ENCODE assay signal across 11 cellular contexts in the genomic region with DNA sequence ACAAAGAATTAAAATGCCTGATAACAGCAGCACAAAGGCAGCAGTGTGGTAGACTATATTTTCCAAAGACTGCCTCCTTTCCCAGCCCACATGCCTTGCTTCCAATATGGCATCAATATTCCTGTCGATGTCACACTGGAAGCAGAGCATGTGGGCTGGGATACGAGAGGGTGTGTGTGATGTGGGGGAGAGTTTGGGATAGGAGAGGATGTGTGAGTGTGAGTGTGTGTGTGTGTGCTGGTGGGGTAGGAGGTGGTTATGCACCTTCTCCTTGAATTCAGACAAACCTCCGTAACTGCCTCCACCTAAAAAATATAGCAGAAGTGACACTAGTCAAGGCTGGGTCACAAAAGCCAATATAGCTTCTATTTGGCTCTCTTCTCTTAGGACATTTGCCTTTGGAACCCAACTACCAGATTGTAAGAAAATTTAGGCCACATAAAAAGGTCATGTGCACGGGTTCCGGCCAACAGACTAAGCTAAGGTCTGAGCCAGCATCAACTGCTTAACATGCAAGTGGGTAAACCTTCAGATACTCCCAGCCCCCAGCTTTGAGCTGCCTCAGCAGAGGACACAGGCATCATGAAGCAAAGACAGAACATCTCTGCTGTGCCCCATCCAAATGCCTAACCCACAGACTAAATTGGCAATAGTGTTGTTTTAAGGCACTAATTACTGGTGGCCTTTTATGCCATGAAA.
"Had no signal": no experiment of that assay in that cellular context is flagged by ENCODE, and none has a peak within 500 bp of the region (broad histone marks: within the 10 kb centered on the region; RNA-seq: fewer than 3 reads in every experiment).

No MANE protein-coding gene starts in this region.

- ATAC-seq: activated naive CD8-positive, alpha-beta T cell treated with anti-CD3 and anti-CD28 coated beads, Interleukin-2, amount 50 U/mL, for 24 hours; stimulated activated naive CD8-positive, alpha-beta T cell treated with anti-CD3 and anti-CD28 coated beads, Interleukin-15, amount 100 ng/mL, for 72 hours had no signal

- H3K27ac ChIP-seq: upper lobe of left lung had no signal

- H3K4me3 Mint-ChIP-seq: activated CD4-positive, alpha-beta T cell treated with anti-CD3 and anti-CD28 coated beads, Interleukin-2, amount 10 ng/mL, durations not matched to agents 7 days and 5 days; activated naive CD8-positive, alpha-beta T cell treated with anti-CD3 and anti-CD28 coated beads, Interleukin-2, amount 50 U/mL, for 24 hours; mesothelial cell of epicardium; neural crest cell; stimulated activated naive CD8-positive, alpha-beta T cell treated with anti-CD3 and anti-CD28 coated beads, Interleukin-15, amount 100 ng/mL, for 72 hours; T-helper 2 cell treated with Interferon-gamma antibody and Interleukin-4, amounts not matched to agents 5 μg/mL and 100 μg/mL, for 36 hours had no signal

- H3K27ac Mint-ChIP-seq: activated CD4-positive, alpha-beta T cell treated with anti-CD3 and anti-CD28 coated beads, Interleukin-2, amount 10 ng/mL, durations not matched to agents 7 days and 5 days; activated naive CD8-positive, alpha-beta T cell treated with anti-CD3 and anti-CD28 coated beads, Interleukin-2, amount 50 U/mL, for 24 hours; T-helper 2 cell treated with Interferon-gamma antibody and Interleukin-4, amounts not matched to agents 5 μg/mL and 100 μg/mL, for 36 hours had no signal

- H3K9me3 ChIP-seq: upper lobe of left lung had no signal

- H3K9me3 Mint-ChIP-seq: activated CD4-positive, alpha-beta T cell treated with anti-CD3 and anti-CD28 coated beads, Interleukin-2, amount 10 ng/mL, durations not matched to agents 7 days and 5 days; activated naive CD8-positive, alpha-beta T cell treated with anti-CD3 and anti-CD28 coated beads, Interleukin-2, amount 50 U/mL, for 24 hours; neural crest cell; stimulated activated naive CD8-positive, alpha-beta T cell treated with anti-CD3 and anti-CD28 coated beads, Interleukin-15, amount 100 ng/mL, for 72 hours; T-helper 2 cell treated with Interferon-gamma antibody and Interleukin-4, amounts not matched to agents 5 μg/mL and 100 μg/mL, for 36 hours had no signal

- H3K27me3 ChIP-seq: upper lobe of left lung had no signal

- H3K27me3 Mint-ChIP-seq: activated CD4-positive, alpha-beta T cell treated with anti-CD3 and anti-CD28 coated beads, Interleukin-2, amount 10 ng/mL, durations not matched to agents 7 days and 5 days; activated naive CD8-positive, alpha-beta T cell treated with anti-CD3 and anti-CD28 coated beads, Interleukin-2, amount 50 U/mL, for 24 hours; stimulated activated naive CD8-positive, alpha-beta T cell treated with anti-CD3 and anti-CD28 coated beads, Interleukin-15, amount 100 ng/mL, for 72 hours had no signal

- DNase-seq: activated CD4-positive, alpha-beta T cell treated with anti-CD3 and anti-CD28 coated beads, Interleukin-2, amount 10 ng/mL, durations not matched to agents 7 days and 5 days; activated CD4-positive, CD25-positive, alpha-beta regulatory T cell; activated naive CD4-positive, alpha-beta T cell; activated naive CD8-positive, alpha-beta T cell treated with anti-CD3 and anti-CD28 coated beads, Interleukin-2, amount 50 U/mL, for 24 hours; kidney; stimulated activated CD4-positive, alpha-beta T cell treated with anti-CD3 and anti-CD28 coated beads, Interleukin-1b, Interleukin-23, amount 100 ng/mL, for 48 hours; stimulated activated naive CD8-positive, alpha-beta T cell treated with anti-CD3 and anti-CD28 coated beads, Interleukin-15, amount 100 ng/mL, for 72 hours; upper lobe of left lung had no signal
